ENCODE assay signal across 8 cellular contexts in genomic region chr14:54487771-54488170, GRCh38. TPM values are rescaled to one million over a fixed set of nuclear protein-coding genes. Genes with fewer than 3 reads are reported as not detected.
A peak's percentile ranks its signal among the peaks of the same experiment; 100 is the strongest.
DNase-seq lines count a peak whose midpoint lies in the region; ATAC-seq and TF ChIP-seq lines count a peak whose summit lies in the region.

No MANE protein-coding gene starts in this region.

- H3K9me3 Mint-ChIP-seq in brain, result peaks cover 0 to 6% (median 0%) of the 10 kb centered on the region in 5 experiments

- H3K4me3 Mint-ChIP-seq in brain, result peak overlapping the region; percentile 83 to 93 (median 89)

- peak overlapping the region; percentile 92 for H3K27ac ChIP-seq in suprapubic skin

- no peaks in the 10 kb centered on the region for H3K9me3 ChIP-seq in suprapubic skin

- H3K27ac Mint-ChIP-seq in brain, result peak overlapping the region; percentile 88 to 94 (median 93)

- WGBS in suprapubic skin, result 36% methylated on average over 4 of the region's 4 CpGs

- DNase-seq in EH (ENCODE audit: low read depth) (peak; percentile 76), M059J (ENCODE audit: low read depth) (peak; percentile 37), kidney tubule cell (ENCODE audit: low spot score) (peak; percentile 73), suprapubic skin (ENCODE audit: low spot score in 2 of 2) (no peak), NCI-H1105 (lab: John Stamatoyannopoulos, UW) (no peak)

- peaks cover 5% of the 10 kb centered on the region for H3K36me3 ChIP-seq in suprapubic skin

- H3K36me3 Mint-ChIP-seq in brain, result peaks cover 38% of the 10 kb centered on the region

- TF ChIP-seq POLR2A in suprapubic skin (IDR thresholded peaks at IDR 0.05), result no peak

- H3K4me1 ChIP-seq in suprapubic skin, result peaks cover 50% of the 10 kb centered on the region

- TF ChIP-seq CTCF in brain (conservative IDR thresholded peaks at IDR 0.05) (no peak), suprapubic skin (IDR thresholded peaks at IDR 0.05) (no peak)

- no peak for ATAC-seq in HG02623 (IDR thresholded peaks at IDR 0.05; ENCODE audit: unreplicated experiment)
- no peak for ATAC-seq in GM19395 (IDR thresholded peaks at IDR 0.05; ENCODE audit: unreplicated experiment)

- peak overlapping the region; percentile 91 for H3K4me3 ChIP-seq in suprapubic skin

- H3K4me1 Mint-ChIP-seq in brain, result peaks cover 61% of the 10 kb centered on the region

- no peaks in the 10 kb centered on the region for H3K27me3 ChIP-seq in suprapubic skin

- no peaks in the 10 kb centered on the region for H3K27me3 Mint-ChIP-seq in brain

- no peak for TF ChIP-seq EP300 in suprapubic skin (IDR thresholded peaks at IDR 0.05)

RNA-seq across cellular contexts. Expression of gene GMFB, which starts 1.0 kb away (rescaled TPM):
- total RNA-seq in M059J (2014; rRNA removed; shearing (Covaris generic)), result 53.0 and 63.3 TPM in 2 replicates
- polyA plus RNA-seq in brain (ENCODE audit: insufficient read depth, low read depth, low replicate concordance), result 17.2 TPM
- total RNA-seq in suprapubic skin, result 10 to 100 TPM; 24.1 to 44.3 (median 26.6) TPM

RNA-seq across cellular contexts. Expression of gene CGRRF1, which starts 21.9 kb away (rescaled TPM):
- total RNA-seq in M059J (2014; rRNA removed; shearing (Covaris generic)), result 13.0 and 13.9 TPM in 2 replicates
- polyA plus RNA-seq in brain (ENCODE audit: insufficient read depth, low read depth, low replicate concordance), result 19.0 TPM
- total RNA-seq in suprapubic skin, result 10 to 100 TPM in 2 of 4 donors, 1 to 10 TPM in 2; 5.6 to 12.1 (median 9.2) TPM

RNA-seq across cellular contexts. Expression of gene CNIH1, which starts 46.6 kb away (rescaled TPM):
- 207 and 427 TPM in 2 replicates for total RNA-seq in M059J (2014; rRNA removed; shearing (Covaris generic))
- 77.4 TPM for polyA plus RNA-seq in brain (ENCODE audit: insufficient read depth, low read depth, low replicate concordance)
- 100 to 1,000 TPM in 2 of 4 donors, 10 to 100 TPM in 2; 48.9 to 137 (median 99.3) TPM for total RNA-seq in suprapubic skin

Comparison
In these comparisons a context has a peak if more than half of its experiments do, and no peak if none do; other contexts are left out.
1. DNase-seq: peak in EH (single experiment), M059J (single experiment) and kidney tubule cell (single experiment); none in suprapubic skin (0 of 2) and NCI-H1105 (single experiment).